ENCODE assay signal across 10 cellular contexts in genomic region chr9:34826999-34827538, GRCh38.
"Had no signal": no experiment of that assay in that cellular context is flagged by ENCODE, and none has a peak within 500 bp of the region (broad histone marks: within the 10 kb centered on the region; RNA-seq: fewer than 3 reads in every experiment).

No MANE protein-coding gene starts in this region.

- H3K9ac ChIP-seq: GM23248 had no signal

- H2AFZ ChIP-seq: GM23248 had no signal

- H3K4me3 ChIP-seq: GM23248, K562 had no signal

- DNase-seq: GM23248, GOT3, H9, HCEC 1CT, HFFc6, IMR-90, KG1 had no signal

- ATAC-seq: K562 had no signal

- H3K27ac ChIP-seq: GM23248, HL-60 had no signal

- FAIRE-seq: H54, K562 had no signal
